29 cellular contexts compared by ENCODE assay signal in the genomic region with DNA sequence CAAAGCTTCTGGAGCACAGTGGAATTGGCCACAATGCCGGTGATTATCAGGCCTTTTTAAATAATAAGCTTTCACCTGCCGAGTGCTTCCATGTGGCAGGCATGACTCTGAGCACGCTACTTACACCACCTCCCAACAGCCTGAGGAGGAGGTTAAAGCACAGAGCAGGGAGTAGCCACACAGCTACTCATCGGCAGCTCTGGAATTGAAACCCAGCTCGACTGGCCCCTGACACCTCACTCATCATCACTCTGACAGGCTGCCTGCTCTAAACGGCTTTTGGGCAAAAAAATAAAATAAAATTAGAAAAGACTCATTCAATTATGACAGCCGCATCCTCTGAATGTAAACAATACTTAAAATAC.
"Had no signal": no experiment of that assay in that cellular context is flagged by ENCODE, and none has a peak within 500 bp of the region (broad histone marks: within the 10 kb centered on the region; RNA-seq: fewer than 3 reads in every experiment).

No MANE protein-coding gene starts in this region.

- H3K27ac Mint-ChIP-seq: activated CD4-positive, alpha-beta memory T cell treated with anti-CD3 and anti-CD28 coated beads, Interleukin-2, amount 10 ng/mL, durations not matched to agents 7 days and 5 days; activated CD4-positive, alpha-beta T cell treated with anti-CD3 and anti-CD28 coated beads, Interleukin-2, amount 10 ng/mL, durations not matched to agents 7 days and 5 days; activated naive CD4-positive, alpha-beta T cell treated with anti-CD3 and anti-CD28 coated beads, Interleukin-2, amount 10 ng/mL, durations not matched to agents 7 days and 5 days; activated naive CD4-positive, alpha-beta T cell treated with anti-CD3 and anti-CD28 coated beads, Interleukin-2, amount 50 U/mL, for 72 hours; activated naive CD8-positive, alpha-beta T cell treated with anti-CD3 and anti-CD28 coated beads, Interleukin-2, amount 10 ng/mL, durations not matched to agents 7 days and 5 days; activated T-cell treated with anti-CD3 and anti-CD28 coated beads, Interleukin-2, amount 50 U/mL, for 24 hours; activated T-cell treated with anti-CD3 and anti-CD28 coated beads, Interleukin-2, amount 50 U/mL, for 72 hours; T-helper 1 cell treated with Interleukin-12 subunit alpha and Interleukin-12 subunit beta and Interleukin-4 antibody, amounts not matched to agents 30 μg/mL and 1 μg/mL, for 36 hours had no signal

- H3K36me3 ChIP-seq: ascending aorta, breast epithelium, cardiac muscle cell, colonic mucosa, gastroesophageal sphincter, heart right ventricle had no signal

- ATAC-seq: activated naive CD4-positive, alpha-beta T cell treated with anti-CD3 and anti-CD28 coated beads, Interleukin-2, amount 50 U/mL, for 72 hours; activated T-cell treated with anti-CD3 and anti-CD28 coated beads, Interleukin-2, amount 50 U/mL, for 72 hours; gastroesophageal sphincter; heart right ventricle had no signal

- H3K4me1 ChIP-seq: ascending aorta, breast epithelium, colonic mucosa, gastroesophageal sphincter had no signal

- H3K27me3 Mint-ChIP-seq: activated CD4-positive, alpha-beta memory T cell treated with anti-CD3 and anti-CD28 coated beads, Interleukin-2, amount 10 ng/mL, durations not matched to agents 7 days and 5 days; activated CD4-positive, alpha-beta T cell treated with anti-CD3 and anti-CD28 coated beads, Interleukin-2, amount 10 ng/mL, durations not matched to agents 7 days and 5 days; activated naive CD4-positive, alpha-beta T cell treated with anti-CD3 and anti-CD28 coated beads, Interleukin-2, amount 10 ng/mL, durations not matched to agents 7 days and 5 days; brain had no signal

- H3K4me3 Mint-ChIP-seq: activated CD4-positive, alpha-beta memory T cell treated with anti-CD3 and anti-CD28 coated beads, Interleukin-2, amount 10 ng/mL, durations not matched to agents 7 days and 5 days; activated CD4-positive, alpha-beta T cell treated with anti-CD3 and anti-CD28 coated beads, Interleukin-2, amount 10 ng/mL, durations not matched to agents 7 days and 5 days; activated naive CD4-positive, alpha-beta T cell treated with anti-CD3 and anti-CD28 coated beads, Interleukin-2, amount 10 ng/mL, durations not matched to agents 7 days and 5 days; activated naive CD8-positive, alpha-beta T cell treated with anti-CD3 and anti-CD28 coated beads, Interleukin-2, amount 10 ng/mL, durations not matched to agents 7 days and 5 days; activated T-cell treated with anti-CD3 and anti-CD28 coated beads, Interleukin-2, amount 50 U/mL, for 24 hours; activated T-cell treated with anti-CD3 and anti-CD28 coated beads, Interleukin-2, amount 50 U/mL, for 72 hours; T-helper 1 cell treated with Interleukin-12 subunit alpha and Interleukin-12 subunit beta and Interleukin-4 antibody, amounts not matched to agents 30 μg/mL and 1 μg/mL, for 36 hours had no signal

- DNase-seq: activated CD4-positive, alpha-beta memory T cell treated with anti-CD3 and anti-CD28 coated beads, Interleukin-2, amount 10 ng/mL, durations not matched to agents 7 days and 5 days; activated CD4-positive, alpha-beta T cell treated with anti-CD3 and anti-CD28 coated beads for 1 hour; activated CD4-positive, alpha-beta T cell treated with anti-CD3 and anti-CD28 coated beads for 4 hours; activated CD4-positive, alpha-beta T cell treated with anti-CD3 and anti-CD28 coated beads, Interleukin-2, amount 10 ng/mL, durations not matched to agents 7 days and 5 days; activated CD4-positive, alpha-beta T cell treated with anti-CD3 and anti-CD28 coated beads, Interleukin-2, amount 50 U/mL, for 4 hours; activated CD8-positive, alpha-beta memory T cell treated with anti-CD3 and anti-CD28 coated beads, Interleukin-2, amount 50 U/mL, for 48 hours; activated gamma-delta T cell; activated naive CD4-positive, alpha-beta T cell; activated naive CD4-positive, alpha-beta T cell treated with anti-CD3 and anti-CD28 coated beads, Interleukin-2, amount 10 ng/mL, durations not matched to agents 7 days and 5 days; activated naive CD8-positive, alpha-beta T cell treated with anti-CD3 and anti-CD28 coated beads, Interleukin-2, amount 10 ng/mL, durations not matched to agents 7 days and 5 days; activated T-cell treated with anti-CD3 and anti-CD28 coated beads for 4 hours; activated T-cell treated with anti-CD3 and anti-CD28 coated beads, Interleukin-2, amount 50 U/mL, for 24 hours; activated T-cell treated with anti-CD3 and anti-CD28 coated beads, Interleukin-2, amount 50 U/mL, for 72 hours; central memory CD4-positive, alpha-beta T cell; cerebellar nuclear complex; colonic mucosa; effector CD8-positive, alpha-beta T cell; foreskin melanocyte; heart right ventricle; hippocampal formation; T-helper 9 cell had no signal

- H3K27me3 ChIP-seq: ascending aorta, breast epithelium, cardiac muscle cell, colonic mucosa, gastroesophageal sphincter had no signal

- H3K4me3 ChIP-seq: ascending aorta, breast epithelium, cardiac muscle cell, colonic mucosa, gastroesophageal sphincter, heart right ventricle had no signal

- H3K27ac ChIP-seq: ascending aorta, breast epithelium, cardiac muscle cell, colonic mucosa, epithelial cell of prostate, gastroesophageal sphincter, heart right ventricle had no signal

- H3K9me3 Mint-ChIP-seq: activated CD4-positive, alpha-beta memory T cell treated with anti-CD3 and anti-CD28 coated beads, Interleukin-2, amount 10 ng/mL, durations not matched to agents 7 days and 5 days; activated CD4-positive, alpha-beta T cell treated with anti-CD3 and anti-CD28 coated beads, Interleukin-2, amount 10 ng/mL, durations not matched to agents 7 days and 5 days; activated naive CD4-positive, alpha-beta T cell treated with anti-CD3 and anti-CD28 coated beads, Interleukin-2, amount 10 ng/mL, durations not matched to agents 7 days and 5 days; activated naive CD4-positive, alpha-beta T cell treated with anti-CD3 and anti-CD28 coated beads, Interleukin-2, amount 50 U/mL, for 72 hours; activated naive CD8-positive, alpha-beta T cell treated with anti-CD3 and anti-CD28 coated beads, Interleukin-2, amount 10 ng/mL, durations not matched to agents 7 days and 5 days; activated T-cell treated with anti-CD3 and anti-CD28 coated beads, Interleukin-2, amount 50 U/mL, for 24 hours; activated T-cell treated with anti-CD3 and anti-CD28 coated beads, Interleukin-2, amount 50 U/mL, for 72 hours; T-helper 1 cell treated with Interleukin-12 subunit alpha and Interleukin-12 subunit beta and Interleukin-4 antibody, amounts not matched to agents 30 μg/mL and 1 μg/mL, for 36 hours had no signal

- H3K4me1 Mint-ChIP-seq: activated CD4-positive, alpha-beta memory T cell treated with anti-CD3 and anti-CD28 coated beads, Interleukin-2, amount 10 ng/mL, durations not matched to agents 7 days and 5 days; activated CD4-positive, alpha-beta T cell treated with anti-CD3 and anti-CD28 coated beads, Interleukin-2, amount 10 ng/mL, durations not matched to agents 7 days and 5 days; activated naive CD4-positive, alpha-beta T cell treated with anti-CD3 and anti-CD28 coated beads, Interleukin-2, amount 10 ng/mL, durations not matched to agents 7 days and 5 days; activated naive CD8-positive, alpha-beta T cell treated with anti-CD3 and anti-CD28 coated beads, Interleukin-2, amount 10 ng/mL, durations not matched to agents 7 days and 5 days had no signal

- H3K36me3 Mint-ChIP-seq: activated naive CD4-positive, alpha-beta T cell treated with anti-CD3 and anti-CD28 coated beads, Interleukin-2, amount 10 ng/mL, durations not matched to agents 7 days and 5 days; activated naive CD4-positive, alpha-beta T cell treated with anti-CD3 and anti-CD28 coated beads, Interleukin-2, amount 50 U/mL, for 72 hours; activated naive CD8-positive, alpha-beta T cell treated with anti-CD3 and anti-CD28 coated beads, Interleukin-2, amount 10 ng/mL, durations not matched to agents 7 days and 5 days; brain had no signal

- H3K9me3 ChIP-seq: breast epithelium, colonic mucosa had no signal
